In genomic region chr5:56202483-56202882, GRCh38 we compare ENCODE assay signal across 29 cellular contexts. TPM values are rescaled to one million over a fixed set of nuclear protein-coding genes. Genes with fewer than 3 reads are reported as not detected.
DNase-seq lines count a peak whose midpoint lies in the region; ATAC-seq and TF ChIP-seq lines count a peak whose summit lies in the region.
"Had no signal": no experiment of that assay in that cellular context is flagged by ENCODE, and none has a peak within 500 bp of the region (broad histone marks: within the 10 kb centered on the region; RNA-seq: fewer than 3 reads in every experiment).

No MANE protein-coding gene starts in this region.

- POLR2A ChIA-PET in T-cell (lab: Charles Lee), result interaction anchor here (0.7 to 1.0 kb wide), 3 partner anchors 219 to 511 kb away, joined by 3 read pairs; no protein-coding TSS in a partner anchor

- no peaks in the 10 kb centered on the region for H3K9me3 ChIP-seq in osteoblast (ENCODE audit: low read depth, low read length)
- H3K9me3 ChIP-seq: HAP-1, spleen, testis had no signal

- no peak for ATAC-seq in T-cell (replicated peaks in 1 of 4)
- ATAC-seq: left colon; naive thymus-derived CD8-positive, alpha-beta T cell; SK-N-SH treated with all-trans-retinoic acid at 6 μM for 48 hours; stimulated activated naive B cell treated with anti-CD40 and anti-IgM and Interleukin-4, amounts not matched to agents 10 μg/mL and 1 μg/mL and 100 μg/mL, for 72 hours had no signal

- peak overlapping the region; percentile 13 for H3K27ac Mint-ChIP-seq in activated naive CD8-positive, alpha-beta T cell
- H3K27ac Mint-ChIP-seq in activated naive CD8-positive, alpha-beta T cell treated with anti-CD3 and anti-CD28 coated beads for 36 hours, result no peak overlapping the region
- H3K27ac Mint-ChIP-seq in T-cell (peak overlapping the region; percentile 81 to 82), chondrocyte (ENCODE audit: unreplicated experiment) (no peak overlapping the region)
- H3K27ac Mint-ChIP-seq: activated B cell treated with CpG ODN at 0.5 μM for 24 hours; stimulated activated naive B cell treated with anti-CD40 and anti-IgM and Interleukin-4, amounts not matched to agents 10 μg/mL and 1 μg/mL and 100 μg/mL, for 72 hours had no signal

- H3K36me3 Mint-ChIP-seq in activated naive CD8-positive, alpha-beta T cell, result no peaks in the 10 kb centered on the region
- no peaks in the 10 kb centered on the region for H3K36me3 Mint-ChIP-seq in activated naive CD8-positive, alpha-beta T cell treated with anti-CD3 and anti-CD28 coated beads for 36 hours
- H3K36me3 Mint-ChIP-seq in T-cell (no peaks in the 10 kb centered on the region), chondrocyte (ENCODE audit: low read depth) (no peaks in the 10 kb centered on the region)
- H3K36me3 Mint-ChIP-seq: CD14-positive monocyte; naive thymus-derived CD8-positive, alpha-beta T cell had no signal

- no peaks in the 10 kb centered on the region for H3K27me3 ChIP-seq in osteoblast (ENCODE audit: insufficient read depth, low read length)
- H3K27me3 ChIP-seq: spleen, testis had no signal

- H2AFZ ChIP-seq in osteoblast (ENCODE audit: low read length), result peak overlapping the region; percentile 32

- peaks cover 15% of the 10 kb centered on the region for H3K4me1 Mint-ChIP-seq in activated naive CD8-positive, alpha-beta T cell (ENCODE audit: low read depth)
- H3K4me1 Mint-ChIP-seq in activated naive CD8-positive, alpha-beta T cell treated with anti-CD3 and anti-CD28 coated beads for 36 hours, result peaks cover 12% of the 10 kb centered on the region
- H3K4me1 Mint-ChIP-seq in T-cell (peaks cover 16 to 31% (median 27%) of the 10 kb centered on the region in 3 donors), chondrocyte (ENCODE audit: low read depth) (peaks cover 20% of the 10 kb centered on the region)

- H3K4me1 ChIP-seq in osteoblast (ENCODE audit: insufficient read depth, low read length), result peaks cover 28% of the 10 kb centered on the region
- H3K4me1 ChIP-seq: HAP-1, testis had no signal

- CTCF ChIA-PET in T-cell (lab: Charles Lee), result interaction anchor here (0.8 to 4.4 kb wide), 10 partner anchors 41 to 270 kb away, joined by 3 to 47 read pairs (median 4); no protein-coding TSS in a partner anchor

- H3K4me2 ChIP-seq in osteoblast (ENCODE audit: insufficient read depth, low read length), result no peak overlapping the region

- H3K79me2 ChIP-seq in osteoblast (ENCODE audit: insufficient read depth, low read length), result no peaks in the 10 kb centered on the region

- no peaks in the 10 kb centered on the region for H3K36me3 ChIP-seq in osteoblast (ENCODE audit: insufficient read depth, low read length)
- H3K36me3 ChIP-seq: HAP-1, spleen had no signal

- H3K4me3 ChIP-seq in fibroblast of pulmonary artery (replicated peaks; ENCODE audit: low read depth, low read length) (no peak overlapping the region), osteoblast (ENCODE audit: insufficient read depth, low read length) (no peak overlapping the region)
- H3K4me3 ChIP-seq: HAP-1, spleen, testis had no signal

- TF ChIP-seq CTCF in fibroblast of pulmonary artery (IDR thresholded peaks at IDR 0.05; ENCODE audit: low read length, missing control alignments) (no peak), osteoblast (IDR thresholded peaks at IDR 0.05; ENCODE audit: extremely low read depth, low read depth, low read length) (no peak), chondrocyte (IDR thresholded peaks at IDR 0.05) (no peak)

- H3K27me3 Mint-ChIP-seq in activated naive CD8-positive, alpha-beta T cell, result no peaks in the 10 kb centered on the region
- no peaks in the 10 kb centered on the region for H3K27me3 Mint-ChIP-seq in activated naive CD8-positive, alpha-beta T cell treated with anti-CD3 and anti-CD28 coated beads for 36 hours
- H3K27me3 Mint-ChIP-seq in T-cell (no peaks in the 10 kb centered on the region), chondrocyte (ENCODE audit: low read depth) (no peaks in the 10 kb centered on the region)
- H3K27me3 Mint-ChIP-seq: activated B cell treated with CpG ODN at 0.5 μM for 24 hours; naive thymus-derived CD8-positive, alpha-beta T cell; stimulated activated naive B cell treated with anti-CD40 and anti-IgM and Interleukin-4, amounts not matched to agents 10 μg/mL and 1 μg/mL and 100 μg/mL, for 72 hours had no signal

- H3K9me3 Mint-ChIP-seq in activated naive CD8-positive, alpha-beta T cell (ENCODE audit: low read depth), result no peaks in the 10 kb centered on the region
- H3K9me3 Mint-ChIP-seq in activated naive CD8-positive, alpha-beta T cell treated with anti-CD3 and anti-CD28 coated beads for 36 hours, result peaks cover 2% of the 10 kb centered on the region
- H3K9me3 Mint-ChIP-seq in T-cell (no peaks in the 10 kb centered on the region), chondrocyte (ENCODE audit: low read depth) (peaks cover 2% of the 10 kb centered on the region)
- H3K9me3 Mint-ChIP-seq: activated B cell treated with CpG ODN at 0.5 μM for 24 hours had no signal

- no peak for DNase-seq in activated naive CD8-positive, alpha-beta T cell treated with anti-CD3 and anti-CD28 coated beads for 36 hours
- DNase-seq in T-cell (no peak), fibroblast of pulmonary artery (ENCODE audit: low read depth) (peak; percentile 81), osteoblast (ENCODE audit: insufficient read length, low spot score, missing footprints) (peak; percentile 3), chondrocyte (ENCODE audit: low spot score) (no peak), NCI-H82 (lab: John Stamatoyannopoulos, UW) (no peak)
- DNase-seq in activated effector memory CD4-positive, alpha-beta T cell treated with Interleukin-2 at 50 U/mL for 16 hours, result no peak
- DNase-seq: activated B cell treated with CpG ODN at 0.5 μM for 24 hours; activated CD4-positive, alpha-beta T cell treated with anti-CD3 and anti-CD28 coated beads, Interleukin-2, amount 50 U/mL, for 4 hours; activated gamma-delta T cell treated with Interleukin-2 at 50 U/mL for 16 hours; anterior cingulate cortex; caudate nucleus; dermis blood vessel endothelial cell; left colon; naive thymus-derived CD8-positive, alpha-beta T cell; NCI-H1092; NCI-H187; NCI-H2171 treated with DMSO at 0.1 percent for 48 hours; NCI-H69; occipital lobe; retina; spleen; stimulated activated CD4-positive, alpha-beta T cell treated with anti-CD3 and anti-CD28 coated beads, Interleukin-2, amount 100 ng/mL, for 48 hours; stimulated activated naive B cell treated with anti-CD40 and anti-IgM and Interleukin-4, amounts not matched to agents 10 μg/mL and 1 μg/mL and 100 μg/mL, for 72 hours; testis had no signal

- H3K4me3 Mint-ChIP-seq in activated naive CD8-positive, alpha-beta T cell, result no peak overlapping the region
- no peak overlapping the region for H3K4me3 Mint-ChIP-seq in activated naive CD8-positive, alpha-beta T cell treated with anti-CD3 and anti-CD28 coated beads for 36 hours
- no peak overlapping the region for H3K4me3 Mint-ChIP-seq in T-cell
- H3K4me3 Mint-ChIP-seq in chondrocyte (ENCODE audit: unreplicated experiment), result no peak overlapping the region
- H3K4me3 Mint-ChIP-seq: activated B cell treated with CpG ODN at 0.5 μM for 24 hours; CD14-positive monocyte; naive thymus-derived CD8-positive, alpha-beta T cell; stimulated activated naive B cell treated with anti-CD40 and anti-IgM and Interleukin-4, amounts not matched to agents 10 μg/mL and 1 μg/mL and 100 μg/mL, for 72 hours had no signal

- H3K27ac ChIP-seq in osteoblast (ENCODE audit: low read depth, low read length), result no peak overlapping the region
- H3K27ac ChIP-seq: testis had no signal

- H4K20me1 ChIP-seq in osteoblast (ENCODE audit: insufficient read depth, low read length), result no peaks in the 10 kb centered on the region

RNA-seq across cellular contexts. Expression of gene ANKRD55, which starts 30.6 kb away (rescaled TPM):
- under 1 TPM; 0.23 to 0.50 TPM for total RNA-seq in activated naive CD8-positive, alpha-beta T cell treated with anti-CD3 and anti-CD28 coated beads for 36 hours
- total RNA-seq in T-cell (10 to 100 TPM in 1 of 5 donors, 1 to 10 TPM in 4; 2.8 to 19.9 (median 3.4) TPM), osteoblast (not detected in 2 replicates), chondrocyte (not detected in 3 replicates)
- total RNA-seq: activated B cell treated with CpG ODN at 0.5 μM for 24 hours; left colon; naive thymus-derived CD8-positive, alpha-beta T cell had no signal

Comparison
In these comparisons a context has a peak if more than half of its experiments do, and no peak if none do; other contexts are left out.
1. H3K27ac Mint-ChIP-seq: peak in activated naive CD8-positive, alpha-beta T cell (single experiment) and T-cell (2 of 2); none in activated naive CD8-positive, alpha-beta T cell treated with anti-CD3 and anti-CD28 coated beads for 36 hours (single experiment) and chondrocyte (single experiment).
2. DNase-seq: peak in fibroblast of pulmonary artery (single experiment) and osteoblast (single experiment); none in activated naive CD8-positive, alpha-beta T cell treated with anti-CD3 and anti-CD28 coated beads for 36 hours (single experiment), T-cell (0 of 34), activated effector memory CD4-positive, alpha-beta T cell treated with Interleukin-2 at 50 U/mL for 16 hours (single experiment), chondrocyte (single experiment) and NCI-H82 (single experiment).